Comparison of ENCODE assay signal across 10 cellular contexts in genomic region chr20:63903796-63904570, GRCh38. TPM values are rescaled to one million over a fixed set of nuclear protein-coding genes. Genes with fewer than 3 reads are reported as not detected.
DNase-seq lines count a peak whose midpoint lies in the region; ATAC-seq, FAIRE-seq and TF ChIP-seq lines count a peak whose summit lies in the region.
"Had no signal": no experiment of that assay in that cellular context is flagged by ENCODE, and none has a peak within 500 bp of the region (broad histone marks: within the 10 kb centered on the region; RNA-seq: fewer than 3 reads in every experiment).

No MANE protein-coding gene starts in this region.

- H3K4me2 ChIP-seq in K562 (ENCODE audit: insufficient read depth, low read length): no peak overlapping the region
- H3K4me2 ChIP-seq: KMS-11 had no signal

- TF ChIP-seq POLR2A in NB4 (IDR thresholded peaks at IDR 0.05; ENCODE audit: extremely low read depth, insufficient read length) (no peak), K562 (conservative IDR thresholded peaks at IDR 0.05) (no peak)

- TF ChIP-seq RAD21 in K562 (CRISPR knock-in tag; conservative IDR thresholded peaks at IDR 0.05 in 1 of 2, IDR thresholded peaks at IDR 0.05 in 1 of 2): no peak

- peaks cover 61% of the 10 kb centered on the region for H3K36me3 Mint-ChIP-seq in Caco-2 (ENCODE audit: insufficient read depth, unreplicated experiment)

- peaks cover 81% of the 10 kb centered on the region for H3K79me2 ChIP-seq in K562 (ENCODE audit: control insufficient read depth, insufficient read depth, low read length)

- ATAC-seq in K562 (no peak), HG03432 (IDR thresholded peaks at IDR 0.05; ENCODE audit: unreplicated experiment) (no peak)

- H3K4me1 ChIP-seq in Caco-2 (peaks cover 23% of the 10 kb centered on the region), K562 (replicated peaks in 1 of 2; ENCODE audit: control insufficient read depth in 2 of 2, insufficient read depth in 2 of 2, low read length in 2 of 2) (peaks cover 3 to 26% of the 10 kb centered on the region in 2 experiments; a peak in 4 of 5 replicates)

- no peak overlapping the region for H3K9ac ChIP-seq in K562 (ENCODE audit: insufficient read depth in 1 of 2, low read depth in 2 of 2, low read length in 2 of 2)
- H3K9ac ChIP-seq: KMS-11 had no signal

- H4K20me1 ChIP-seq in K562 (replicated peaks; ENCODE audit: control insufficient read depth, insufficient read depth, low read length): peaks cover 3% of the 10 kb centered on the region; the same call in 1 of the 2 replicates

- no peak for FAIRE-seq in K562 (lab: Jason Lieb, UNC)

- TF ChIP-seq CTCF in Caco-2 (IDR thresholded peaks at IDR 0.05; ENCODE audit: insufficient read depth in 1 of 2, low read depth in 1 of 2, low read length in 1 of 2, severe bottlenecking in 1 of 2, unreplicated experiment in 1 of 2) (no peak), NB4 (IDR thresholded peaks at IDR 0.05; ENCODE audit: low read depth, low read length) (no peak), K562 (IDR thresholded peaks at IDR 0.05 in 2 of 3, conservative IDR thresholded peaks at IDR 0.05 in 1 of 3; ENCODE audit: insufficient read depth in 2 of 3, low read depth in 1 of 3, low read length in 3 of 3) (no peak)

- no peak overlapping the region for H2AFZ ChIP-seq in K562 (ENCODE audit: low read depth, low read length)

- TF ChIP-seq EP300 in K562 (IDR thresholded peaks at IDR 0.05; ENCODE audit: low read length): no peak

- DNase-seq in Caco-2: no peak
- DNase-seq in NB4 (ENCODE audit: low read depth): peak; percentile 87
- DNase-seq in K562 (ENCODE audit: extremely low read depth in 1 of 4, low spot score in 3 of 4): no peak
- DNase-seq in stimulated activated CD4-positive, alpha-beta T cell treated with anti-CD3 and anti-CD28 coated beads, Interleukin-4, amount 100 ng/mL, for 24 hours: no peak
- no peak for DNase-seq in stimulated activated naive CD4-positive, alpha-beta T cell treated with Interleukin-2 at 50 U/mL for 16 hours (lab: John Stamatoyannopoulos, UW)
- DNase-seq: colonic mucosa had no signal

- H3K27ac ChIP-seq in K562 (ENCODE audit: extremely low read depth, low read depth, low read length): no peak overlapping the region
- H3K27ac ChIP-seq: KMS-11, vagina had no signal

- H3K4me3 Mint-ChIP-seq in Caco-2 (ENCODE audit: unreplicated experiment): no peak overlapping the region

- intact Hi-C loops in Caco-2 (cut with micrococcal nuclease; ENCODE audit: unreplicated experiment): no loop called here
- intact Hi-C loops in K562 (cut with micrococcal nuclease): no loop called here

- peak overlapping the region; percentile 39 for H3K27ac Mint-ChIP-seq in Caco-2 (ENCODE audit: unreplicated experiment)

- H3K9me3 ChIP-seq in Caco-2 (no peaks in the 10 kb centered on the region), K562 (replicated peaks; ENCODE audit: control insufficient read depth, insufficient read depth, low read depth, low read length) (no peaks in the 10 kb centered on the region)
- H3K9me3 ChIP-seq: colonic mucosa, vagina had no signal

- POLR2A ChIA-PET in Caco-2 (lab: Charles Lee): interaction anchor here (1.4 kb wide), 1 partner anchor 39 kb away, joined by 4 read pairs; the partner anchor contains the start of gene TPD52L2
- POLR2A ChIA-PET in K562 (lab: Yijun Ruan, JAX): interaction anchor here (0.5 to 1.0 kb wide), 2 partner anchors 39 to 185 kb away, joined by 3 read pairs; partner anchors contain the start of gene TPD52L2

- no peaks in the 10 kb centered on the region for H3K9me3 Mint-ChIP-seq in Caco-2 (ENCODE audit: unreplicated experiment)

- 91% methylated on average over 12 of the region's 12 CpGs for WGBS in K562 (ENCODE audit: insufficient coverage, low coverage, missing lambda C conversion rate)

- H3K9me1 ChIP-seq in K562 (ENCODE audit: control insufficient read depth, insufficient read depth, low read length): no peaks in the 10 kb centered on the region

- H3K27me3 Mint-ChIP-seq in Caco-2 (ENCODE audit: insufficient read depth, unreplicated experiment): no peaks in the 10 kb centered on the region

- H3K4me3 ChIP-seq in Caco-2 (ENCODE audit: low read depth, low read length) (no peak overlapping the region), NB4 (ENCODE audit: low read depth, low read length) (peak overlapping the region; percentile 27), K562 (no peak overlapping the region)
- H3K4me3 ChIP-seq: colonic mucosa, vagina had no signal

- CTCF ChIA-PET in Caco-2 (lab: Charles Lee) (no interaction called here), K562 (lab: Yijun Ruan, JAX; ENCODE audit: low intra/inter-chr PET ratio) (no interaction called here)

- no peaks in the 10 kb centered on the region for H3K27me3 ChIP-seq in Caco-2 (replicated peaks; ENCODE audit: control insufficient read depth, insufficient read depth, low read length)
- H3K27me3 ChIP-seq in K562 (ENCODE audit: control insufficient read depth in 2 of 2, insufficient read depth in 2 of 2, low read length in 2 of 2): no peaks in the 10 kb centered on the region
- H3K27me3 ChIP-seq: colonic mucosa, vagina had no signal

- peaks cover 26% of the 10 kb centered on the region for H3K4me1 Mint-ChIP-seq in Caco-2 (ENCODE audit: low read depth, unreplicated experiment)

- no TSS peak for BruUV-seq in Caco-2 (replicated peaks; lab: Mats Ljungman, UMichigan)
- BruUV-seq in K562 (replicated peaks; lab: Mats Ljungman, UMichigan): TSS peak; percentile 21

- H3K36me3 ChIP-seq in Caco-2 (ENCODE audit: control insufficient read depth, insufficient read depth, low read length) (peaks cover 4% of the 10 kb centered on the region), K562 (ENCODE audit: control insufficient read depth, insufficient read depth, low read length) (peaks cover 21% of the 10 kb centered on the region; the same call in 2 of the 3 replicates)
- H3K36me3 ChIP-seq: colonic mucosa, vagina had no signal

- in situ Hi-C loops in K562 (cut with MboI): no loop called here

RNA-seq across cellular contexts. Expression of gene DNAJC5, which starts 9.1 kb away (rescaled TPM):
- total RNA-seq in Caco-2 (2022) (117 and 124 TPM in 2 replicates), K562 (2014; rRNA removed) (31.3 and 41.1 TPM in 2 replicates), K562 (2014; rRNA removed; fragmentation: Illumina TruSeq; extraction: Trizol) (10.3 and 13.4 TPM in 2 replicates), K562 (2015; rRNA removed; fragmentation: Illumina TruSeq; extraction: Trizol) (28.4 and 29.5 TPM in 2 replicates), K562 (2021) (42.3 and 42.8 TPM in 2 replicates)
- total RNA-seq in K562 (2011; cell fraction: chromatin; rRNA removed; ENCODE audit: low replicate concordance): 54.4 and 105 TPM in 2 replicates
- 56.5 and 57.4 TPM in 2 replicates for total RNA-seq in K562 (2011; cell fraction: nucleolus; rRNA removed)
- 36.4 and 43.2 TPM in 2 replicates for total RNA-seq in K562 (2011; cell fraction: nucleoplasm; rRNA removed)
- polyA plus RNA-seq in K562 (2011; rRNA removed) (22.4 and 23.4 TPM in 2 replicates), K562 (2014; fragmentation: Illumina TruSeq; extraction: Trizol) (21.8 and 27.2 TPM in 2 replicates), K562 (2014; fragmentation: Nextera tagmentation; extraction: Ambion mirVana) (under 1 TPM; 0.95 to 0.99 TPM), K562 (2014; rRNA removed) (25.5 and 26.3 TPM in 2 replicates)
- 25.9 and 38.5 TPM in 2 replicates for polyA plus RNA-seq in K562 (2011; cell fraction: cytosol; rRNA removed)
- polyA plus RNA-seq in K562 (2011; cell fraction: nucleus; rRNA removed): 42.6 and 52.5 TPM in 2 replicates
- polyA plus RNA-seq in K562 (2012): 28.8 and 29.1 TPM in 2 replicates
- polyA minus RNA-seq in K562 (2011; rRNA and poly(A)+ RNA removed): 17.3 and 29.6 TPM in 2 replicates
- 26.0 and 31.4 TPM in 2 replicates for polyA minus RNA-seq in K562 (2011; cell fraction: cytosol; rRNA and poly(A)+ RNA removed)
- 10.2 and 12.2 TPM in 2 replicates for polyA minus RNA-seq in K562 (2011; cell fraction: nucleus; rRNA and poly(A)+ RNA removed)

RNA-seq across cellular contexts. Expression of gene TPD52L2, which starts 38.9 kb away (rescaled TPM):
- 286 and 293 TPM in 2 replicates for total RNA-seq in Caco-2 (2022)
- total RNA-seq in K562 (2011; cell fraction: chromatin; rRNA removed; ENCODE audit: low replicate concordance): 66.8 and 118 TPM in 2 replicates
- 62.7 and 66.1 TPM in 2 replicates for total RNA-seq in K562 (2011; cell fraction: nucleolus; rRNA removed)
- 60.7 and 71.2 TPM in 2 replicates for total RNA-seq in K562 (2011; cell fraction: nucleoplasm; rRNA removed)
- 54.7 and 69.8 TPM in 2 replicates for total RNA-seq in K562 (2014; rRNA removed)
- total RNA-seq in K562 (2014; rRNA removed; fragmentation: Illumina TruSeq; extraction: Trizol): 60.6 and 66.7 TPM in 2 replicates
- total RNA-seq in K562 (2015; rRNA removed; fragmentation: Illumina TruSeq; extraction: Trizol): 74.6 and 76.2 TPM in 2 replicates
- 94.2 and 95.4 TPM in 2 replicates for total RNA-seq in K562 (2021)
- 97.8 and 117 TPM in 2 replicates for polyA plus RNA-seq in K562 (2011; rRNA removed)
- polyA plus RNA-seq in K562 (2011; cell fraction: cytosol; rRNA removed): 109 and 128 TPM in 2 replicates
- 76.7 and 81.1 TPM in 2 replicates for polyA plus RNA-seq in K562 (2011; cell fraction: nucleus; rRNA removed)
- 73.1 and 95.5 TPM in 2 replicates for polyA plus RNA-seq in K562 (2012)
- polyA plus RNA-seq in K562 (2014; fragmentation: Illumina TruSeq; extraction: Trizol): 112 and 115 TPM in 2 replicates
- 1 to 10 TPM; 1.9 to 9.3 TPM for polyA plus RNA-seq in K562 (2014; fragmentation: Nextera tagmentation; extraction: Ambion mirVana)
- 98.5 and 99.5 TPM in 2 replicates for polyA plus RNA-seq in K562 (2014; rRNA removed)
- polyA minus RNA-seq in K562 (2011; rRNA and poly(A)+ RNA removed): 48.0 and 69.0 TPM in 2 replicates
- polyA minus RNA-seq in K562 (2011; cell fraction: cytosol; rRNA and poly(A)+ RNA removed): 69.2 and 82.6 TPM in 2 replicates
- 18.4 and 23.2 TPM in 2 replicates for polyA minus RNA-seq in K562 (2011; cell fraction: nucleus; rRNA and poly(A)+ RNA removed)

RNA-seq across cellular contexts. Expression of gene ABHD16B, which starts 42.7 kb away (rescaled TPM):
- total RNA-seq in Caco-2 (2022) (0.27 TPM in 1 of 2 replicates, not detected in the other), K562 (2014; rRNA removed) (not detected in 2 replicates), K562 (2014; rRNA removed; fragmentation: Illumina TruSeq; extraction: Trizol) (not detected in 2 replicates), K562 (2015; rRNA removed; fragmentation: Illumina TruSeq; extraction: Trizol) (not detected in 2 replicates), K562 (2021) (not detected in 2 replicates)
- total RNA-seq in K562 (2011; cell fraction: chromatin; rRNA removed; ENCODE audit: low replicate concordance): not detected in 2 replicates
- total RNA-seq in K562 (2011; cell fraction: nucleolus; rRNA removed): not detected in 2 replicates
- not detected in 2 replicates for total RNA-seq in K562 (2011; cell fraction: nucleoplasm; rRNA removed)
- polyA plus RNA-seq in K562 (2011; rRNA removed) (not detected in 2 replicates), K562 (2014; fragmentation: Illumina TruSeq; extraction: Trizol) (not detected in 2 replicates), K562 (2014; fragmentation: Nextera tagmentation; extraction: Ambion mirVana) (not detected), K562 (2014; rRNA removed) (not detected in 2 replicates)
- polyA plus RNA-seq in K562 (2011; cell fraction: cytosol; rRNA removed): not detected in 2 replicates
- polyA plus RNA-seq in K562 (2011; cell fraction: nucleus; rRNA removed): not detected in 2 replicates
- polyA plus RNA-seq in K562 (2012): not detected in 2 replicates
- polyA minus RNA-seq in K562 (2011; rRNA and poly(A)+ RNA removed): not detected in 2 replicates
- not detected in 2 replicates for polyA minus RNA-seq in K562 (2011; cell fraction: cytosol; rRNA and poly(A)+ RNA removed)
- polyA minus RNA-seq in K562 (2011; cell fraction: nucleus; rRNA and poly(A)+ RNA removed): not detected in 2 replicates
- total RNA-seq: colonic mucosa, skeletal muscle tissue, vagina had no signal

RNA-seq across cellular contexts. Expression of gene UCKL1, which starts 52.2 kb away (rescaled TPM):
- total RNA-seq in Caco-2 (2022): 101 and 113 TPM in 2 replicates
- total RNA-seq in K562 (2011; cell fraction: chromatin; rRNA removed; ENCODE audit: low replicate concordance): 103 and 254 TPM in 2 replicates
- 128 and 153 TPM in 2 replicates for total RNA-seq in K562 (2011; cell fraction: nucleolus; rRNA removed)
- 102 and 113 TPM in 2 replicates for total RNA-seq in K562 (2011; cell fraction: nucleoplasm; rRNA removed)
- 28.5 and 36.8 TPM in 2 replicates for total RNA-seq in K562 (2014; rRNA removed)
- total RNA-seq in K562 (2014; rRNA removed; fragmentation: Illumina TruSeq; extraction: Trizol): 7.9 and 10.8 TPM in 2 replicates
- total RNA-seq in K562 (2015; rRNA removed; fragmentation: Illumina TruSeq; extraction: Trizol): 21.5 and 24.1 TPM in 2 replicates
- total RNA-seq in K562 (2021): 46.1 and 52.8 TPM in 2 replicates
- polyA plus RNA-seq in K562 (2011; rRNA removed): 26.9 and 40.4 TPM in 2 replicates
- polyA plus RNA-seq in K562 (2011; cell fraction: cytosol; rRNA removed): 35.2 and 67.5 TPM in 2 replicates
- 185 and 221 TPM in 2 replicates for polyA plus RNA-seq in K562 (2011; cell fraction: nucleus; rRNA removed)
- 35.3 and 54.9 TPM in 2 replicates for polyA plus RNA-seq in K562 (2012)
- polyA plus RNA-seq in K562 (2014; fragmentation: Illumina TruSeq; extraction: Trizol): 24.2 and 36.6 TPM in 2 replicates
- 1 to 10 TPM; 3.1 to 6.6 TPM for polyA plus RNA-seq in K562 (2014; fragmentation: Nextera tagmentation; extraction: Ambion mirVana)
- 49.0 and 57.1 TPM in 2 replicates for polyA plus RNA-seq in K562 (2014; rRNA removed)
- polyA minus RNA-seq in K562 (2011; rRNA and poly(A)+ RNA removed): 14.0 and 18.9 TPM in 2 replicates
- polyA minus RNA-seq in K562 (2011; cell fraction: cytosol; rRNA and poly(A)+ RNA removed): 20.3 and 21.6 TPM in 2 replicates
- polyA minus RNA-seq in K562 (2011; cell fraction: nucleus; rRNA and poly(A)+ RNA removed): 40.1 and 51.8 TPM in 2 replicates
